In the genomic region with DNA sequence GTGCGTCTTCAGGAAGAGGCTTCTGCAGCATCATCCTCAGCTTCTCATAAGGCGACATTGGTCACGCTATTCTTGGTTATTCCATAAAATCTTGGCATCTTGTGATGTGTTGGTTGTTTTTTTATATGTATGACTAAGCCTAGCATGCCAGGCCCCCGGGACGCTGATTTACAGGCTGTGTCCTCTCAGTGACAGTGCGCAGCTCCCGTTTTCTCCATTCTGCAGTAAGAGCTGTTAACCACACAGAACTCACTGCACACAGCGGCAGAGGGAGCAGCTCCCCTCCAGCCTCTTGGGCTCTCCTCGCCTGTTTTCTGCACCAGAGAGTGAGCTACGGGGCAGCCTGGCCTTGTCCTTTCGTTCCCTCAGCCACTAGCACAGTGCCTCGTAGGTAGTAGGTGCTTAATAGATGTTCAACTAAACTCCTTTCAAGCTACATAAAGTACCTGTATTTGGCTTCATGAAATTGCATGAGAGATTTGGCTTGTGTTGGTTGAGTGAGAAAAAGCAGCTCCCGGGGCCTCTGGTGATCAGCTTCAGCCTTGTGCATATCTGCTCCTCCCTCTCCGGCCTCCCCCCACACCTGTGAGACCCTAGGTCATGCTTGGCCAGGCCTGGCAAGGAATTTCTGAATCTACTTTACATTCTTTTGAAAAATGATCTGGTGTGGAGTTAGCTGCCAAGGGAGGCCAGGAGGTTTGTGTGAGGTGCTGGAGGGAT, we compare ENCODE assay signal across 20 cellular contexts.
"Had no signal": no experiment of that assay in that cellular context is flagged by ENCODE, and none has a peak within 500 bp of the region (broad histone marks: within the 10 kb centered on the region; RNA-seq: fewer than 3 reads in every experiment).

No MANE protein-coding gene starts in this region.

- H3K27ac ChIP-seq: coronary artery, neutrophil, parathyroid adenoma, testis, upper lobe of left lung had no signal

- H3K27me3 ChIP-seq: neutrophil, testis, upper lobe of left lung had no signal

- H3K4me3 ChIP-seq: coronary artery, lung, testis, upper lobe of left lung had no signal

- H3K36me3 Mint-ChIP-seq: activated naive CD4-positive, alpha-beta T cell treated with anti-CD3 and anti-CD28 coated beads, Interleukin-2, amount 50 U/mL, for 72 hours had no signal

- H3K9me3 Mint-ChIP-seq: activated B cell treated with CpG ODN at 0.5 μM for 24 hours; activated CD4-positive, alpha-beta T cell treated with anti-CD3 and anti-CD28 coated beads, Interleukin-2, amount 10 ng/mL, durations not matched to agents 24 days and 14 days; activated naive CD4-positive, alpha-beta T cell treated with anti-CD3 and anti-CD28 coated beads, Interleukin-2, amount 50 U/mL, for 72 hours; activated T-cell treated with anti-CD3 and anti-CD28 coated beads, Interleukin-2, amount 50 U/mL, for 72 hours; stimulated activated naive CD8-positive, alpha-beta T cell treated with anti-CD3 and anti-CD28 coated beads, Interleukin-15, Interleukin-2, amounts not matched to agents 100 ng/mL and 50 ng/mL, for 24 hours had no signal

- H3K4me3 Mint-ChIP-seq: activated B cell treated with CpG ODN at 0.5 μM for 24 hours; activated CD4-positive, alpha-beta T cell treated with anti-CD3 and anti-CD28 coated beads, Interleukin-2, amount 10 ng/mL, durations not matched to agents 24 days and 14 days; activated CD8-positive, alpha-beta T cell treated with anti-CD3 and anti-CD28 coated beads, Interleukin-2, amount 10 ng/mL, durations not matched to agents 7 days and 5 days; activated T-cell treated with anti-CD3 and anti-CD28 coated beads, Interleukin-2, amount 50 U/mL, for 72 hours; stimulated activated naive CD8-positive, alpha-beta T cell treated with anti-CD3 and anti-CD28 coated beads, Interleukin-15, Interleukin-2, amounts not matched to agents 100 ng/mL and 50 ng/mL, for 24 hours; T-helper 17 cell had no signal

- DNase-seq: activated B cell treated with CpG ODN at 0.5 μM for 24 hours; activated CD4-positive, alpha-beta T cell treated with anti-CD3 and anti-CD28 coated beads, Interleukin-2, amount 10 ng/mL, durations not matched to agents 24 days and 14 days; activated CD8-positive, alpha-beta memory T cell treated with anti-CD3 and anti-CD28 coated beads, Interleukin-2, amount 50 U/mL, for 4 hours; activated CD8-positive, alpha-beta T cell treated with anti-CD3 and anti-CD28 coated beads, Interleukin-2, amount 10 ng/mL, durations not matched to agents 7 days and 5 days; activated gamma-delta T cell; activated T-cell treated with anti-CD3 and anti-CD28 coated beads, Interleukin-2, amount 50 U/mL, for 72 hours; amniotic stem cell; central memory CD4-positive, alpha-beta T cell; midbrain; small intestine; T-helper 17 cell; testis had no signal

- H3K9me3 ChIP-seq: neutrophil, testis, upper lobe of left lung had no signal

- H3K9ac ChIP-seq: parathyroid adenoma had no signal

- H3K4me1 Mint-ChIP-seq: activated B cell treated with CpG ODN at 0.5 μM for 24 hours; activated CD4-positive, alpha-beta T cell treated with anti-CD3 and anti-CD28 coated beads, Interleukin-2, amount 10 ng/mL, durations not matched to agents 24 days and 14 days had no signal

- ATAC-seq: activated CD8-positive, alpha-beta T cell treated with anti-CD3 and anti-CD28 coated beads, Interleukin-2, amount 10 ng/mL, durations not matched to agents 7 days and 5 days; activated naive CD4-positive, alpha-beta T cell treated with anti-CD3 and anti-CD28 coated beads, Interleukin-2, amount 50 U/mL, for 72 hours; activated T-cell treated with anti-CD3 and anti-CD28 coated beads, Interleukin-2, amount 50 U/mL, for 72 hours; esophagus mucosa; T-helper 17 cell had no signal

- H3K4me1 ChIP-seq: parathyroid adenoma, testis, upper lobe of left lung had no signal

- FAIRE-seq: small intestine had no signal

- H3K36me3 ChIP-seq: neutrophil, upper lobe of left lung had no signal

- H3K27me3 Mint-ChIP-seq: activated B cell treated with CpG ODN at 0.5 μM for 24 hours; activated CD4-positive, alpha-beta T cell treated with anti-CD3 and anti-CD28 coated beads, Interleukin-2, amount 10 ng/mL, durations not matched to agents 24 days and 14 days; stimulated activated naive CD8-positive, alpha-beta T cell treated with anti-CD3 and anti-CD28 coated beads, Interleukin-15, Interleukin-2, amounts not matched to agents 100 ng/mL and 50 ng/mL, for 24 hours had no signal

- H3K27ac Mint-ChIP-seq: activated B cell treated with CpG ODN at 0.5 μM for 24 hours; activated CD4-positive, alpha-beta T cell treated with anti-CD3 and anti-CD28 coated beads, Interleukin-2, amount 10 ng/mL, durations not matched to agents 24 days and 14 days; activated CD8-positive, alpha-beta T cell treated with anti-CD3 and anti-CD28 coated beads, Interleukin-2, amount 10 ng/mL, durations not matched to agents 7 days and 5 days; activated naive CD4-positive, alpha-beta T cell treated with anti-CD3 and anti-CD28 coated beads, Interleukin-2, amount 50 U/mL, for 72 hours; activated T-cell treated with anti-CD3 and anti-CD28 coated beads, Interleukin-2, amount 50 U/mL, for 72 hours; stimulated activated naive CD8-positive, alpha-beta T cell treated with anti-CD3 and anti-CD28 coated beads, Interleukin-15, Interleukin-2, amounts not matched to agents 100 ng/mL and 50 ng/mL, for 24 hours; T-helper 17 cell had no signal
